Comparison of ENCODE assay signal across 14 cellular contexts in genomic region chr1:156675715-156676311, GRCh38. TPM values are rescaled to one million over a fixed set of nuclear protein-coding genes. Genes with fewer than 3 reads are reported as not detected.
DNase-seq lines count a peak whose midpoint lies in the region; ATAC-seq and TF ChIP-seq lines count a peak whose summit lies in the region.
"Had no signal": no experiment of that assay in that cellular context is flagged by ENCODE, and none has a peak within 500 bp of the region (broad histone marks: within the 10 kb centered on the region; RNA-seq: fewer than 3 reads in every experiment).

No MANE protein-coding gene starts in this region.

- DNase-seq in AG04450 (ENCODE audit: low read depth, low spot score), result no peak
- no peak for DNase-seq in fibroblast of the aortic adventitia (ENCODE audit: low read depth)
- no peak for DNase-seq in neural crest cell (ENCODE audit: low read depth, low spot score)
- no peak for DNase-seq in NCI-H1930 (lab: John Stamatoyannopoulos, UW)
- DNase-seq in KBM-7, result no peak
- DNase-seq in NCI-H774 (lab: John Stamatoyannopoulos, UW), result no peak
- DNase-seq: activated CD4-positive, alpha-beta T cell treated with anti-CD3 and anti-CD28 coated beads for 36 hours; cerebellar nuclear complex; naive thymus-derived CD4-positive, alpha-beta T cell; NCI-H187 treated with DMSO at 0.1 percent for 48 hours; stimulated activated naive CD8-positive, alpha-beta T cell treated with anti-CD3 and anti-CD28 coated beads, Interleukin-15, Interleukin-2, amounts not matched to agents 100 U/mL and 50 U/mL, for 24 hours had no signal

- POLR2A ChIA-PET in AG04450 (lab: Yijun Ruan, JAX), result interaction anchor here (0.6 to 4.1 kb wide), 6 partner anchors 11 to 52 kb away, joined by 3 to 36 read pairs (median 6); partner anchors contain the start of genes ISG20L2 and METTL25B

- H3K4me1 Mint-ChIP-seq in neural crest cell, result peaks cover 64% of the 10 kb centered on the region

- no peaks in the 10 kb centered on the region; the same call in 1 of the 2 replicates for H3K9me3 ChIP-seq in AG04450 (ENCODE audit: control insufficient read depth, insufficient read depth, low read length)

- CTCF ChIA-PET in AG04450 (lab: Charles Lee), result interaction anchor here (1.3 to 8.4 kb wide), 8 partner anchors 11 to 252 kb away, joined by 4 to 204 read pairs (median 53); partner anchors contain the start of genes CRABP2 and METTL25B

- H3K27me3 Mint-ChIP-seq in neural crest cell (ENCODE audit: low read depth), result peaks cover 18% of the 10 kb centered on the region

- ATAC-seq in GM21528 (IDR thresholded peaks at IDR 0.05; ENCODE audit: low FRiP score, unreplicated experiment), result no peak
- ATAC-seq: activated CD4-positive, alpha-beta T cell treated with anti-CD3 and anti-CD28 coated beads for 36 hours; naive thymus-derived CD4-positive, alpha-beta T cell; stimulated activated naive CD8-positive, alpha-beta T cell treated with anti-CD3 and anti-CD28 coated beads, Interleukin-15, Interleukin-2, amounts not matched to agents 100 U/mL and 50 U/mL, for 24 hours had no signal

- in situ Hi-C loops in KBM-7 (cut with MboI; ENCODE audit: low pct_unique_long_range_greater_than_20kb, low sequenced_read_pairs), result no loop called here

- peaks cover 10% of the 10 kb centered on the region for H3K27me3 ChIP-seq in AG04450 (ENCODE audit: control insufficient read depth, insufficient read depth, low read length)

- no peaks in the 10 kb centered on the region for H3K9me3 Mint-ChIP-seq in neural crest cell

- peak overlapping the region; percentile 64 for H3K4me3 ChIP-seq in AG04450 (ENCODE audit: low read depth, low read length)
- peak overlapping the region; percentile 64 for H3K4me3 ChIP-seq in fibroblast of the aortic adventitia (ENCODE audit: low read depth, low read length)

- peak overlapping the region; percentile 39 for H3K27ac ChIP-seq in AG04450 (ENCODE audit: low read depth, low read length)

- H3K27ac Mint-ChIP-seq in neural crest cell (ENCODE audit: unreplicated experiment), result peak overlapping the region; percentile 96
- H3K27ac Mint-ChIP-seq: activated CD4-positive, alpha-beta T cell treated with anti-CD3 and anti-CD28 coated beads for 36 hours; CD14-positive monocyte; naive thymus-derived CD4-positive, alpha-beta T cell had no signal

- peaks cover 28% of the 10 kb centered on the region for H3K36me3 Mint-ChIP-seq in neural crest cell (ENCODE audit: low read depth)

- TF ChIP-seq CTCF in AG04450 (IDR thresholded peaks at IDR 0.05; ENCODE audit: low read depth, low read length), result no peak
- TF ChIP-seq CTCF in fibroblast of the aortic adventitia (IDR thresholded peaks at IDR 0.05; ENCODE audit: insufficient read depth, low read length), result no peak
- no peak for TF ChIP-seq CTCF in neural crest cell (conservative IDR thresholded peaks at IDR 0.05)

- peak overlapping the region; percentile 93 for H3K4me3 Mint-ChIP-seq in neural crest cell
- H3K4me3 Mint-ChIP-seq: activated CD4-positive, alpha-beta T cell treated with anti-CD3 and anti-CD28 coated beads for 36 hours had no signal

TF ChIP-seq in PFSK-1, 5 proteins besides CTCF, POLR2A, EP300 and RAD21:
- no peak for TF ChIP-seq TAF1 (IDR thresholded peaks at IDR 0.05; ENCODE audit: borderline replicate concordance, insufficient read depth, low read length)
- no peak for TF ChIP-seq REST (IDR thresholded peaks at IDR 0.05; ENCODE audit: insufficient read depth in 1 of 2, low read depth in 2 of 2, low read length in 2 of 2)
- TF ChIP-seq POLR2AphosphoS5 (IDR thresholded peaks at IDR 0.05; ENCODE audit: low read depth, low read length), result no peak
- TF ChIP-seq SIN3A (IDR thresholded peaks at IDR 0.05; ENCODE audit: borderline replicate concordance, insufficient read depth, low read length), result 0 out of 2 replicates have a peak, but pooled peaks have one; percentile 22
- no peak for TF ChIP-seq FOXP2 (optimal IDR thresholded peaks at IDR 0.05; ENCODE audit: borderline replicate concordance, extremely low read depth, extremely low read length, insufficient read depth)

RNA-seq across cellular contexts. Expression of gene NES, which starts 1.4 kb away (rescaled TPM):
- 15.7 and 19.2 TPM in 2 replicates for polyA plus RNA-seq in AG04450 (2011; rRNA removed)
- polyA minus RNA-seq in AG04450 (2011; rRNA and poly(A)+ RNA removed), result 18.7 and 20.4 TPM in 2 replicates
- 58.4 TPM for polyA plus RNA-seq in PFSK-1 (2012; ENCODE audit: insufficient read length, low read depth)
- 44.5 and 83.0 TPM in 2 replicates for total RNA-seq in fibroblast of the aortic adventitia (ENCODE audit: low replicate concordance)
- 248 and 265 TPM in 2 replicates for total RNA-seq in neural crest cell
- polyA plus RNA-seq: CD14-positive monocyte; naive thymus-derived CD4-positive, alpha-beta T cell had no signal

RNA-seq across cellular contexts. Expression of gene CRABP2, which starts 29.6 kb away (rescaled TPM):
- polyA plus RNA-seq in AG04450 (2011; rRNA removed), result 12.8 and 15.5 TPM in 2 replicates
- 5.4 and 5.8 TPM in 2 replicates for polyA minus RNA-seq in AG04450 (2011; rRNA and poly(A)+ RNA removed)
- 1.0 TPM for polyA plus RNA-seq in PFSK-1 (2012; ENCODE audit: insufficient read length, low read depth)
- total RNA-seq in fibroblast of the aortic adventitia (ENCODE audit: low replicate concordance) (62.7 and 68.9 TPM in 2 replicates), neural crest cell (606 and 647 TPM in 2 replicates)

RNA-seq across cellular contexts. Expression of gene BCAN, which starts 33.9 kb away (rescaled TPM):
- 0.05 TPM in 1 of 2 replicates, not detected in the other for polyA plus RNA-seq in AG04450 (2011; rRNA removed)
- not detected in 2 replicates for polyA minus RNA-seq in AG04450 (2011; rRNA and poly(A)+ RNA removed)
- polyA plus RNA-seq in PFSK-1 (2012; ENCODE audit: insufficient read length, low read depth), result 1.8 TPM
- total RNA-seq in fibroblast of the aortic adventitia (ENCODE audit: low replicate concordance) (not detected in 2 replicates), neural crest cell (2.4 and 3.1 TPM in 2 replicates)
- total RNA-seq: activated CD4-positive, alpha-beta T cell treated with anti-CD3 and anti-CD28 coated beads for 36 hours; naive thymus-derived CD4-positive, alpha-beta T cell had no signal
- polyA plus RNA-seq: CD14-positive monocyte; naive thymus-derived CD4-positive, alpha-beta T cell had no signal

RNA-seq across cellular contexts. Expression of gene METTL25B, which starts 52.5 kb away (rescaled TPM):
- polyA plus RNA-seq in AG04450 (2011; rRNA removed), result 7.9 and 8.3 TPM in 2 replicates
- polyA minus RNA-seq in AG04450 (2011; rRNA and poly(A)+ RNA removed), result 6.0 and 7.1 TPM in 2 replicates
- 24.8 TPM for polyA plus RNA-seq in PFSK-1 (2012; ENCODE audit: insufficient read length, low read depth)
- 4.1 and 10.9 TPM in 2 replicates for total RNA-seq in fibroblast of the aortic adventitia (ENCODE audit: low replicate concordance)
- 30.4 and 33.0 TPM in 2 replicates for total RNA-seq in neural crest cell

RNA-seq across cellular contexts. Expression of gene ISG20L2, which starts 52.8 kb away (rescaled TPM):
- 25.6 and 29.1 TPM in 2 replicates for polyA plus RNA-seq in AG04450 (2011; rRNA removed)
- 25.6 TPM in 2 replicates for polyA minus RNA-seq in AG04450 (2011; rRNA and poly(A)+ RNA removed)
- polyA plus RNA-seq in PFSK-1 (2012; ENCODE audit: insufficient read length, low read depth), result 18.2 TPM
- total RNA-seq in fibroblast of the aortic adventitia (ENCODE audit: low replicate concordance), result 9.9 and 27.4 TPM in 2 replicates
- 47.0 and 52.7 TPM in 2 replicates for total RNA-seq in neural crest cell
